ENCODE assay signal across 2 cellular contexts in the genomic region with DNA sequence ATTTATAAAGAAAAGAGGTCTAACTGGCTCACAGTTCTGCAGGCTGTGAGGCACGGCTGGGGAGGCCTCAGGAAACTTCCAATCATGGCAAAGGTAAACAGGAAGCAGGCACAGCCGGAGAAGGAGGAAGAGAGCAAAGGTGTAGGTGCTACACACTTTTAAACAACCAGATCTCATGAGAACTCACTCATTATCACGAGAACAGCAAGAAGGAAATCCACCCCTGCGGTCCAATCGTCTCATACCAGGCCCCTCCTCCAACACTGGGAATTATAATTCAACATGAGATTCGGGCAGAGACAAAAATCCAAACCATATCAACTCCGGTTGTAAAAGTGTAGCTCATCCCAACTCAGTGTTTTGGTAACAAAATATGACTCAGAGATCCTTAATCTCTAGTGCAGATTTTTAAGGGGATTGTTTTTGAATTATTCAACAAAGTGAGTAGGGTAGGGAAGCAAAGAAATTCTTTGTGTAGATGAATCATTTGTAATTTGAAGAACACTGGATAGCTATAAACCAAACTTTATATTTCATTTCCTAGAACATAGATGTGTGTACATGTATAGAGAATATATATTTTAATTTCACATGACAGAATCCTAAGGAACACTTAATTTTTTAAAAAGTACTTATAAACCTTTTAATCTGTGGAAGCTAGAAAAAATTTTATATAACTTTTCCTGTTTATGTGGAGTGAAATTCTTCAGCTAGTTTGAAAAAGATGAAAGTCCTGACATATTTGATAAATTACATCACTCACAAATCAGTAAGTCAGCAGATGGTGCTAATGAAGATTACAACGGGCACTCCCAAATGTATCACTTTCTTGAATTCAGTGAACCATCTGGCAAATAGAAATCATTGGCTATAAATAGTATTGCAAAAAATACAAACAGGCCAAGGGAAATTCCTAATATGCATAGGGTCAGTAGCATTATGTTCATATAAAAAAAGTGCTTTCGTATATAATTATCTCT.
A peak's percentile ranks its signal among the peaks of the same experiment; 100 is the strongest.
TF ChIP-seq lines count a peak whose summit lies in the region.

No MANE protein-coding gene starts in this region.

TF ChIP-seq in IMR-90, 13 proteins besides CTCF, POLR2A, EP300 and RAD21:
- no peak for TF ChIP-seq BHLHE40 (IDR thresholded peaks at IDR 0.05; ENCODE audit: low read depth, low read length)
- peak; percentile 66 for TF ChIP-seq FOS (IDR thresholded peaks at IDR 0.05; ENCODE audit: low read depth, low read length)

TF ChIP-seq in GM12878, 131 proteins besides CTCF, POLR2A, EP300 and RAD21:
- no peak for TF ChIP-seq GATAD2B (conservative IDR thresholded peaks at IDR 0.05; ENCODE audit: low read depth)
- 0 out of 2 replicates have a peak, but pooled peaks have one; percentile 22 for TF ChIP-seq ZNF384 (IDR thresholded peaks at IDR 0.05; ENCODE audit: borderline replicate concordance, low read depth, low read length)
